33 cellular contexts compared by ENCODE assay signal in the genomic region with DNA sequence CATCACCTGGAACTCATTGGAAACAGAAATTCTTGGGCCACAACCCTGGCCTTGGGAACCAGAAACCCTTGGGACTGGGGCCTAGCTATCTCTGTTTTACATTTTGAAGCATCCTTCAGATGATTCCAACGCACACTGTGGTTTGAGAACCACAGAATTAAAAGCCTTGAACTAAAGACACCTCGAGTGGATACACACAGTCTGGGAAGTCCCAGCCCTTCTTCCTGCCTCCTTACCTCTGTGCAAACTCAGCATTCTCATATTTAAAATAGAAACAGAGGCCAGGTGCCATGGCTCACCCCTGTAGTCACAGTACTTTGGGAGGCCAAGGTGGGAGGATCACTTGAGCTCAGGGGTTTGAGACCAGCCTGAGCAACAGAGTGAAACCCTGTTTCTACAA. TPM values are rescaled to one million over a fixed set of nuclear protein-coding genes. Genes with fewer than 3 reads are reported as not detected.
"Had no signal": no experiment of that assay in that cellular context is flagged by ENCODE, and none has a peak within 500 bp of the region (broad histone marks: within the 10 kb centered on the region; RNA-seq: fewer than 3 reads in every experiment).

No MANE protein-coding gene starts in this region.

- H3K4me1 ChIP-seq: right lobe of liver had no signal

- H3K27ac Mint-ChIP-seq: dendritic cell treated with granulocyte-macrophage colony-stimulating factor and Interleukin-4, amounts not matched to agents 40 ng/mL and 50 ng/mL, for 4 days; endodermal cell; nephron progenitor cell; progenitor cell of endocrine pancreas had no signal

- H3K9me3 ChIP-seq: breast epithelium, mucosa of descending colon, neutrophil, right lobe of liver, thoracic aorta had no signal

- DNase-seq: activated CD4-positive, alpha-beta T cell treated with anti-CD3 and anti-CD28 coated beads for 48 hours; activated CD4-positive, CD25-positive, alpha-beta regulatory T cell; activated CD8-positive, alpha-beta memory T cell treated with anti-CD3 and anti-CD28 coated beads, Interleukin-2, amount 50 U/mL, for 4 hours; activated gamma-delta T cell treated with Interleukin-2 at 50 U/mL for 16 hours; activated T-cell treated with anti-CD3 and anti-CD28 coated beads, Interleukin-2, amount 50 U/mL, for 1 hour; central memory CD4-positive, alpha-beta T cell; endodermal cell; foreskin fibroblast; head of caudate nucleus; hippocampal formation; left cardiac atrium; left ventricle myocardium superior; mucosa of descending colon; nephron progenitor cell; right lobe of liver; stimulated activated CD4-positive, alpha-beta T cell treated with anti-CD3 and anti-CD28 coated beads, Interleukin-2, amount 100 ng/mL, for 48 hours; stimulated activated naive CD4-positive, alpha-beta T cell treated with Interleukin-2 at 50 U/mL for 16 hours; trophoblast cell had no signal

- H3K27ac ChIP-seq: breast epithelium, neutrophil, right lobe of liver, thoracic aorta had no signal

- FAIRE-seq: keratinocyte, urothelium cell line had no signal

- H3K36me3 ChIP-seq: breast epithelium, neutrophil, right lobe of liver, thoracic aorta had no signal

- H3K4me3 Mint-ChIP-seq: dendritic cell treated with granulocyte-macrophage colony-stimulating factor and Interleukin-4, amounts not matched to agents 40 ng/mL and 50 ng/mL, for 4 days; endodermal cell; nephron progenitor cell had no signal

- H3K27me3 ChIP-seq: breast epithelium, neutrophil, right lobe of liver had no signal

- H3K36me3 Mint-ChIP-seq: activated naive CD4-positive, alpha-beta T cell treated with anti-CD3 and anti-CD28 coated beads, Interleukin-2, amount 50 U/mL, for 72 hours had no signal

- ATAC-seq: esophagus mucosa, left cardiac atrium, left ventricle myocardium superior, mucosa of descending colon, right lobe of liver had no signal

- H3K4me3 ChIP-seq: breast epithelium, mucosa of descending colon, right lobe of liver, thoracic aorta had no signal

- H3K9me3 Mint-ChIP-seq: activated naive CD4-positive, alpha-beta T cell treated with anti-CD3 and anti-CD28 coated beads, Interleukin-2, amount 50 U/mL, for 72 hours; dendritic cell treated with granulocyte-macrophage colony-stimulating factor and Interleukin-4, amounts not matched to agents 40 ng/mL and 50 ng/mL, for 4 days; endodermal cell had no signal

- H3K4me1 Mint-ChIP-seq: endodermal cell had no signal

RNA-seq across cellular contexts. Expression of a gene that starts 12.9 kb away (rescaled TPM):
- total RNA-seq: activated CD8-positive, alpha-beta memory T cell treated with anti-CD3 and anti-CD28 coated beads for 36 hours; activated naive CD4-positive, alpha-beta T cell treated with anti-CD3 and anti-CD28 coated beads, Interleukin-2, amount 50 U/mL, for 72 hours; lung microvascular endothelial cell; mesenteric fat pad; myocyte; osteocyte; progenitor cell of endocrine pancreas; right lobe of liver; subcutaneous adipose tissue had no signal
- polyA plus RNA-seq: keratinocyte had no signal
